Comparison of ENCODE assay signal across 17 cellular contexts in genomic region chr1:185732941-185733340, GRCh38. TPM values are rescaled to one million over a fixed set of nuclear protein-coding genes. Genes with fewer than 3 reads are reported as not detected.
A peak's percentile ranks its signal among the peaks of the same experiment; 100 is the strongest.
DNase-seq lines count a peak whose midpoint lies in the region; ATAC-seq and TF ChIP-seq lines count a peak whose summit lies in the region.
"Had no signal": no experiment of that assay in that cellular context is flagged by ENCODE, and none has a peak within 500 bp of the region (broad histone marks: within the 10 kb centered on the region; RNA-seq: fewer than 3 reads in every experiment).

No MANE protein-coding gene starts in this region.

- H3K4me3 ChIP-seq in cardiac muscle cell (no peak overlapping the region), left ventricle myocardium inferior (no peak overlapping the region)
- H3K4me3 ChIP-seq: GM12878 had no signal

- H3K4me3 Mint-ChIP-seq in endothelial cell (ENCODE audit: unreplicated experiment) (peak overlapping the region; percentile 14), mesothelial cell of epicardium (peak overlapping the region; percentile 18)

- H3K4me1 Mint-ChIP-seq in endothelial cell (ENCODE audit: unreplicated experiment) (peaks cover 25% of the 10 kb centered on the region), mesothelial cell of epicardium (peaks cover 31% of the 10 kb centered on the region)

- H3K4me1 ChIP-seq in cardiac muscle cell (ENCODE audit: low read depth) (no peaks in the 10 kb centered on the region), left ventricle myocardium inferior (peaks cover 12% of the 10 kb centered on the region)

- H3K27ac ChIP-seq in cardiac muscle cell: peak overlapping the region; percentile 31
- H3K27ac ChIP-seq in left ventricle myocardium inferior (replicated peaks): no peak overlapping the region
- H3K27ac ChIP-seq: HL-60 had no signal

- H3K36me3 Mint-ChIP-seq in endothelial cell (ENCODE audit: low read depth, unreplicated experiment): no peaks in the 10 kb centered on the region
- peaks cover 4% of the 10 kb centered on the region for H3K36me3 Mint-ChIP-seq in mesothelial cell of epicardium
- H3K36me3 Mint-ChIP-seq: CD4-positive, CD25-positive, alpha-beta regulatory T cell had no signal

- H3K9me3 ChIP-seq in cardiac muscle cell (ENCODE audit: low read depth): no peaks in the 10 kb centered on the region
- H3K9me3 ChIP-seq in left ventricle myocardium inferior (replicated peaks): peaks cover 24% of the 10 kb centered on the region

- H3K36me3 ChIP-seq in cardiac muscle cell (no peaks in the 10 kb centered on the region), left ventricle myocardium inferior (no peaks in the 10 kb centered on the region)

- H3K27ac Mint-ChIP-seq in endothelial cell (ENCODE audit: unreplicated experiment) (peak overlapping the region; percentile 85), mesothelial cell of epicardium (peak overlapping the region; percentile 60)

- DNase-seq in cardiac muscle cell (ENCODE audit: low read depth in 1 of 2, low spot score in 1 of 2) (no peak), left ventricle myocardium inferior (no peak), endothelial cell (ENCODE audit: low spot score) (no peak), mesothelial cell of epicardium (ENCODE audit: low spot score in 2 of 2, unreplicated experiment in 2 of 2) (no peak), HPDE6-E6E7 (ENCODE audit: extremely low spot score) (no peak), SIG-M5 (lab: John Stamatoyannopoulos, UW) (no peak)
- no peak for DNase-seq in activated CD8-positive, alpha-beta memory T cell treated with anti-CD3 and anti-CD28 coated beads, Interleukin-2, amount 50 U/mL, for 48 hours
- DNase-seq: CD4-positive, CD25-positive, alpha-beta regulatory T cell; DMS79; KBM-7; NCI-H1048; NCI-H2171 treated with DMSO at 0.1 percent for 48 hours; NCI-H510A; SHP77 treated with DMSO at 0.1 percent for 48 hours had no signal

- H3K27me3 Mint-ChIP-seq in endothelial cell (ENCODE audit: unreplicated experiment) (no peaks in the 10 kb centered on the region), mesothelial cell of epicardium (ENCODE audit: low read depth) (no peaks in the 10 kb centered on the region)

- intact Hi-C loops in left ventricle myocardium inferior (cut with micrococcal nuclease): no loop called here

- no peak for TF ChIP-seq CTCF in cardiac muscle cell (IDR thresholded peaks at IDR 0.05; ENCODE audit: low read depth, low read length)
- no peak for TF ChIP-seq CTCF in left ventricle myocardium inferior (IDR thresholded peaks at IDR 0.05; ENCODE audit: borderline replicate concordance)
- TF ChIP-seq CTCF in endothelial cell (IDR thresholded peaks at IDR 0.05; ENCODE audit: unreplicated experiment): no peak
- TF ChIP-seq CTCF in mesothelial cell of epicardium (IDR thresholded peaks at IDR 0.05; ENCODE audit: unreplicated experiment): no peak

- H3K9me3 Mint-ChIP-seq in endothelial cell (ENCODE audit: unreplicated experiment): no peaks in the 10 kb centered on the region
- H3K9me3 Mint-ChIP-seq in mesothelial cell of epicardium: peaks cover 17% of the 10 kb centered on the region

- no peak for ATAC-seq in GM21619 (IDR thresholded peaks at IDR 0.05; ENCODE audit: unreplicated experiment)

- no peaks in the 10 kb centered on the region for H3K27me3 ChIP-seq in cardiac muscle cell
- H3K27me3 ChIP-seq in left ventricle myocardium inferior (ENCODE audit: low read depth): no peaks in the 10 kb centered on the region

RNA-seq across cellular contexts. Expression of gene HMCN1, which starts 1.2 kb away (rescaled TPM):
- total RNA-seq in cardiac muscle cell: 19.2 and 28.5 TPM in 2 replicates
- 4.9 and 12.5 TPM in 2 replicates for polyA plus RNA-seq in cardiac muscle cell
- 8.9 TPM for total RNA-seq in left ventricle myocardium inferior
- total RNA-seq in endothelial cell (ENCODE audit: unreplicated experiment): 22.2 TPM
- total RNA-seq in mesothelial cell of epicardium: 45.5 to 48.8 TPM (median 46.4 TPM) in 3 replicates
